ENCODE assay signal across 19 cellular contexts in genomic region chr17:74527756-74528155, GRCh38. TPM values are rescaled to one million over a fixed set of nuclear protein-coding genes. Genes with fewer than 3 reads are reported as not detected.
"Had no signal": no experiment of that assay in that cellular context is flagged by ENCODE, and none has a peak within 500 bp of the region (broad histone marks: within the 10 kb centered on the region; RNA-seq: fewer than 3 reads in every experiment).

No MANE protein-coding gene starts in this region.

- FAIRE-seq: endometrium, urothelium cell line had no signal

- H3K9ac ChIP-seq: neural progenitor cell, parathyroid adenoma, SK-N-SH had no signal

- H3K4me1 ChIP-seq: neural progenitor cell, parathyroid adenoma had no signal

- H3K4me3 ChIP-seq: neural progenitor cell, skin epidermis, thoracic aorta had no signal

- H3K27ac ChIP-seq: neural progenitor cell, parathyroid adenoma, thoracic aorta had no signal

- H3K4me2 ChIP-seq: neural progenitor cell, SK-N-SH had no signal

- H3K9me3 ChIP-seq: SK-N-SH, thoracic aorta had no signal

- DNase-seq: activated CD4-positive, alpha-beta T cell treated with anti-CD3 and anti-CD28 coated beads, Interleukin-2, amount 50 U/mL, for 48 hours; activated naive CD4-positive, alpha-beta T cell treated with Interleukin-2 at 50 U/mL for 16 hours; activated naive CD8-positive, alpha-beta T cell treated with anti-CD3 and anti-CD28 coated beads, Interleukin-2, amount 50 U/mL, for 24 hours; cerebellar nuclear complex; left colon; SK-N-SH; T-helper 9 cell had no signal

- H3K36me3 ChIP-seq: neural progenitor cell, thoracic aorta had no signal

RNA-seq across cellular contexts. Expression of gene CD300LB, which starts 3.5 kb away (rescaled TPM):
- total RNA-seq: activated T-helper 1 cell treated with anti-CD3 and anti-CD28 coated beads, Interleukin-12 subunit alpha, Interleukin-12 subunit beta, Interleukin-2, Interleukin-4 antibody, amounts not matched to agents 30 ng/mL and 10 ng/mL and 1 ng/mL, durations not matched to agents 14 hours and 24 hours and 36 hours; lung microvascular endothelial cell; renal cortical epithelial cell; T-cell had no signal
- polyA plus RNA-seq: SK-N-SH had no signal

RNA-seq across cellular contexts. Expression of gene CD300C, which starts 18.2 kb away (rescaled TPM):
- total RNA-seq: lung microvascular endothelial cell had no signal
- polyA plus RNA-seq: SK-N-SH had no signal

RNA-seq across cellular contexts. Expression of gene CD300H, which starts 39.6 kb away (rescaled TPM):
- total RNA-seq: activated T-helper 1 cell treated with anti-CD3 and anti-CD28 coated beads, Interleukin-12 subunit alpha, Interleukin-12 subunit beta, Interleukin-2, Interleukin-4 antibody, amounts not matched to agents 30 ng/mL and 10 ng/mL and 1 ng/mL, durations not matched to agents 14 hours and 24 hours and 36 hours; aorta; left colon; lung microvascular endothelial cell; renal cortical epithelial cell; T-cell; thoracic aorta had no signal
- polyA plus RNA-seq: aorta, esophagus, SK-N-SH had no signal
